Comparison of ENCODE assay signal across 12 cellular contexts in the genomic region with DNA sequence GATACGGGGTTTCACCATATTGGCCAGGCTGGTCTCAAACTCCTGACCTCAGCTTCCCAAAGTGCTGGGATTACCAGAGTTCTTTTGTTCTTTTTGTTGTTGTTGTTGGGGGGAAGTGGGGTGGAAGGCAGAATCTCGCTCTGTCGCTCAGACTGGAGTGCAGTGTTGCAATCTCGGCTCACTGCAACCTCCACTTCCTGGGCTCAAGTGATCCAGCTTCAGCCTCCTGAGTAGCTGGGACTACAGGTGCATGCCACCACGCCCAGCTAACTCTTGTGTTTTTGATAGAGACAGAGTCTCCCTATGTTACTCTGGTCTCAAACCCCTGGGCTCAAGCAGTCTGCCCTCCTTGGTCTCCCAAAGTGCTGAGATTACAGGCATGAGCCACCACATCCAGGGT. TPM values are rescaled to one million over a fixed set of nuclear protein-coding genes. Genes with fewer than 3 reads are reported as not detected.
"Had no signal": no experiment of that assay in that cellular context is flagged by ENCODE, and none has a peak within 500 bp of the region (broad histone marks: within the 10 kb centered on the region; RNA-seq: fewer than 3 reads in every experiment).

No MANE protein-coding gene starts in this region.

RNA-seq across cellular contexts. Expression of a gene that starts 0.6 kb away (rescaled TPM):
- total RNA-seq: esophagus mucosa, fibroblast of lung, frontal cortex, glomerular endothelial cell, heart right ventricle, liver, lung microvascular endothelial cell, osteoblast, sciatic nerve, skeletal muscle tissue, temporal lobe, ureter had no signal
- polyA plus RNA-seq: fibroblast of lung had no signal

RNA-seq across cellular contexts. Expression of a gene that starts 3.8 kb away (rescaled TPM):
- total RNA-seq: fibroblast of lung, frontal cortex, glomerular endothelial cell, heart right ventricle, osteoblast, sciatic nerve, skeletal muscle tissue, temporal lobe, ureter had no signal
- polyA plus RNA-seq: fibroblast of lung had no signal

RNA-seq across cellular contexts. Expression of a gene that starts 51.3 kb away (rescaled TPM):
- total RNA-seq: fibroblast of lung, frontal cortex, lung microvascular endothelial cell, osteoblast had no signal
- polyA plus RNA-seq: fibroblast of lung had no signal
